In genomic region chr10:37057280-37057679, GRCh38 we compare ENCODE assay signal across 33 cellular contexts.
DNase-seq lines count a peak whose midpoint lies in the region; ATAC-seq, FAIRE-seq and TF ChIP-seq lines count a peak whose summit lies in the region.
"Had no signal": no experiment of that assay in that cellular context is flagged by ENCODE, and none has a peak within 500 bp of the region (broad histone marks: within the 10 kb centered on the region; RNA-seq: fewer than 3 reads in every experiment).

No MANE protein-coding gene starts in this region.

- no peak overlapping the region for H2AFZ ChIP-seq in HepG2 (ENCODE audit: low read length)
- H2AFZ ChIP-seq in PC-9: no peak overlapping the region

- TF ChIP-seq RAD21 in HepG2 (CRISPR knock-in tag; IDR thresholded peaks at IDR 0.05) (no peak), A549 (conservative IDR thresholded peaks at IDR 0.05 in 1 of 2, IDR thresholded peaks at IDR 0.05 in 1 of 2) (no peak)

- H3K27ac ChIP-seq in HepG2 (ENCODE audit: extremely low read length, insufficient read depth, low read length): no peak overlapping the region
- no peak overlapping the region for H3K27ac ChIP-seq in right lobe of liver
- H3K27ac ChIP-seq in 22Rv1: peak overlapping the region; percentile 88
- H3K27ac ChIP-seq in A549: no peak overlapping the region
- no peak overlapping the region for H3K27ac ChIP-seq in small intestine (ENCODE audit: low read depth in 1 of 2, low read length in 1 of 2)
- no peak overlapping the region for H3K27ac ChIP-seq in stomach
- H3K27ac ChIP-seq in PC-9: no peak overlapping the region
- H3K27ac ChIP-seq: BLaER1; BLaER1 treated with 17β-estradiol and CSF1 and Interleukin-3, amounts not matched to agents 10 nM and 100 nM; C4-2B had no signal

- 0% methylated on average over 1 of the region's 1 CpG for WGBS in HepG2 (ENCODE audit: low lambda C conversion rate)
- 0% methylated on average over 1 of the region's 1 CpG for WGBS in right lobe of liver (ENCODE audit: insufficient coverage, low coverage, low lambda C conversion rate, missing lambda C conversion rate)
- WGBS in A549 (ENCODE audit: missing lambda C conversion rate): 38% methylated on average over 1 of the region's 1 CpG
- 5 to 11% (median 10%) methylated on average over 1 of the region's 1 CpG for WGBS in small intestine, 3 donors
- 9 to 20% (median 19%) methylated on average over 1 of the region's 1 CpG for WGBS in stomach, 5 donors

- ATAC-seq in HepG2 (no peak), right lobe of liver (no peak), A549 (no peak)
- ATAC-seq: CD8-positive, alpha-beta T cell had no signal

- intact Hi-C loops in HepG2 (cut with micrococcal nuclease; ENCODE audit: unreplicated experiment) (no loop called here), right lobe of liver (cut with DNase I) (no loop called here), stomach (cut with DNase I; ENCODE audit: low total_unique reads) (no loop called here), PC-9 (cut with micrococcal nuclease; ENCODE audit: unreplicated experiment) (no loop called here)

- TF ChIP-seq EP300 in HepG2 (IDR thresholded peaks at IDR 0.05; ENCODE audit: low read depth in 2 of 2, low read length in 2 of 2) (no peak), HepG2 (CRISPR knock-in tag; IDR thresholded peaks at IDR 0.05; ENCODE audit: borderline replicate concordance) (no peak), A549 (IDR thresholded peaks at IDR 0.05) (no peak), stomach (IDR thresholded peaks at IDR 0.05) (no peak)

- H3K4me3 ChIP-seq in HepG2 (replicated peaks in 1 of 3; ENCODE audit: insufficient read depth in 1 of 3, low read depth in 2 of 3, low read length in 3 of 3) (no peak overlapping the region), right lobe of liver (no peak overlapping the region), A549 (no peak overlapping the region), small intestine (ENCODE audit: low read depth in 1 of 2, low read length in 2 of 2) (no peak overlapping the region), stomach (no peak overlapping the region), PC-9 (no peak overlapping the region)
- H3K4me3 ChIP-seq: BLaER1; BLaER1 treated with 17β-estradiol and CSF1 and Interleukin-3, amounts not matched to agents 10 nM and 100 nM had no signal

- POLR2A ChIA-PET in HepG2 (lab: Yijun Ruan, JAX): no interaction called here
- POLR2A ChIA-PET in A549 (lab: Yijun Ruan, JAX): no interaction called here
- POLR2A ChIA-PET in PC-9 (lab: Charles Lee; ENCODE audit: unreplicated experiment): no interaction called here

- no peaks in the 10 kb centered on the region for H3K9me2 ChIP-seq in PC-9 (ENCODE audit: insufficient read depth)

- DNase-seq in HepG2 (ENCODE audit: low spot score): no peak
- no peak for DNase-seq in right lobe of liver
- no peak for DNase-seq in A549 (ENCODE audit: low read depth in 1 of 2, low spot score in 1 of 2)
- peak; percentile 27 for DNase-seq in small intestine
- DNase-seq in stomach: no peak
- DNase-seq in NCI-H1048 (lab: John Stamatoyannopoulos, UW): no peak
- no peak for DNase-seq in PC-9
- DNase-seq: 8988T; ACHN; AML-193; BE2C; C1 segment of cervical spinal cord; Caco-2; Calu3; CD4-positive, alpha-beta memory T cell; CD4-positive, alpha-beta T cell; CD4-positive, CD25-positive, alpha-beta regulatory T cell; CD8-positive, alpha-beta memory T cell; CD8-positive, alpha-beta T cell; COR-L47; DMS 273 treated with DMSO at 0.1 percent for 48 hours; DMS153; DMS53; DMS79; DMS79 treated with DMSO at 0.1 percent for 48 hours; DND-41; EL had no signal

- TF ChIP-seq POLR2A in HepG2 (IDR thresholded peaks at IDR 0.05; ENCODE audit: insufficient read depth in 1 of 2, low read depth in 2 of 2, low read length in 2 of 2) (no peak), right lobe of liver (IDR thresholded peaks at IDR 0.05) (no peak), A549 (IDR thresholded peaks at IDR 0.05; ENCODE audit: low read length) (no peak), stomach (IDR thresholded peaks at IDR 0.05) (no peak)

- H3K4me1 ChIP-seq in HepG2 (ENCODE audit: insufficient read depth, low read length): no peaks in the 10 kb centered on the region
- no peaks in the 10 kb centered on the region for H3K4me1 ChIP-seq in right lobe of liver
- peaks cover 11% of the 10 kb centered on the region; the same call in 2 of the 3 replicates for H3K4me1 ChIP-seq in A549
- no peaks in the 10 kb centered on the region for H3K4me1 ChIP-seq in small intestine (ENCODE audit: control insufficient read depth in 2 of 2, insufficient read depth in 1 of 2, low read depth in 1 of 2, low read length in 1 of 2)
- no peaks in the 10 kb centered on the region for H3K4me1 ChIP-seq in stomach
- no peaks in the 10 kb centered on the region for H3K4me1 ChIP-seq in PC-9 (replicated peaks; ENCODE audit: insufficient read depth)
- H3K4me1 ChIP-seq: BE2C; BLaER1; BLaER1 treated with 17β-estradiol and CSF1 and Interleukin-3, amounts not matched to agents 10 nM and 100 nM; Caco-2 had no signal

- H3K9ac ChIP-seq in HepG2 (ENCODE audit: insufficient read depth, low read depth, low read length): no peak overlapping the region
- H3K9ac ChIP-seq: BLaER1; BLaER1 treated with 17β-estradiol and CSF1 and Interleukin-3, amounts not matched to agents 10 nM and 100 nM had no signal

- FAIRE-seq in HepG2 (lab: Jason Lieb, UNC) (no peak), A549 (lab: Jason Lieb, UNC) (peak; percentile 43), small intestine (lab: Jason Lieb, UNC) (no peak)
- FAIRE-seq: A204.1, D721Med had no signal

- no peaks in the 10 kb centered on the region for H3K36me3 ChIP-seq in HepG2 (replicated peaks in 1 of 2; ENCODE audit: control insufficient read depth in 1 of 2, insufficient read depth in 2 of 2, low read length in 2 of 2)
- H3K36me3 ChIP-seq in right lobe of liver: no peaks in the 10 kb centered on the region
- no peaks in the 10 kb centered on the region for H3K36me3 ChIP-seq in small intestine (ENCODE audit: control insufficient read depth in 2 of 2, insufficient read depth in 2 of 2, low read length in 2 of 2)
- H3K36me3 ChIP-seq in stomach: no peaks in the 10 kb centered on the region
- no peaks in the 10 kb centered on the region for H3K36me3 ChIP-seq in PC-9 (ENCODE audit: low read depth)
- H3K36me3 ChIP-seq: BE2C; BLaER1; BLaER1 treated with 17β-estradiol and CSF1 and Interleukin-3, amounts not matched to agents 10 nM and 100 nM had no signal

- no peak overlapping the region for H3K4me2 ChIP-seq in HepG2 (ENCODE audit: low read depth, low read length)
- H3K4me2 ChIP-seq in A549: no peak overlapping the region
- H3K4me2 ChIP-seq in PC-9: no peak overlapping the region
- H3K4me2 ChIP-seq: BLaER1; BLaER1 treated with 17β-estradiol and CSF1 and Interleukin-3, amounts not matched to agents 10 nM and 100 nM had no signal

- no peaks in the 10 kb centered on the region for H3F3A ChIP-seq in PC-9 (ENCODE audit: insufficient read depth, low read depth)

- CTCF ChIA-PET in HepG2 (lab: Yijun Ruan, JAX; ENCODE audit: low intra/inter-chr PET ratio, low total read pairs) (no interaction called here), A549 (lab: Yijun Ruan, JAX) (no interaction called here), PC-9 (lab: Charles Lee) (no interaction called here)

- TF ChIP-seq CTCF in HepG2 (CRISPR knock-in tag; IDR thresholded peaks at IDR 0.05): no peak
- TF ChIP-seq CTCF in right lobe of liver (IDR thresholded peaks at IDR 0.05): no peak
- TF ChIP-seq CTCF in 22Rv1 (IDR thresholded peaks at IDR 0.05): no peak
- no peak for TF ChIP-seq CTCF in A549 (IDR thresholded peaks at IDR 0.05)
- TF ChIP-seq CTCF in stomach (IDR thresholded peaks at IDR 0.05): no peak
- TF ChIP-seq CTCF in PC-9 (conservative IDR thresholded peaks at IDR 0.05): no peak

- H3K27me3 ChIP-seq in HepG2 (ENCODE audit: control insufficient read depth in 1 of 2, insufficient read depth in 2 of 2, low read length in 2 of 2) (no peaks in the 10 kb centered on the region; a peak in 1 of 5 replicates), right lobe of liver (no peaks in the 10 kb centered on the region), small intestine (ENCODE audit: control insufficient read depth in 2 of 2, insufficient read depth in 2 of 2, low read length in 2 of 2) (no peaks in the 10 kb centered on the region), stomach (no peaks in the 10 kb centered on the region), PC-9 (ENCODE audit: insufficient read depth, low read depth) (no peaks in the 10 kb centered on the region)
- H3K27me3 ChIP-seq: BE2C; BLaER1; BLaER1 treated with 17β-estradiol and CSF1 and Interleukin-3, amounts not matched to agents 10 nM and 100 nM had no signal

- H3K9me3 ChIP-seq in HepG2 (ENCODE audit: low read length) (no peaks in the 10 kb centered on the region), right lobe of liver (no peaks in the 10 kb centered on the region), A549 (no peaks in the 10 kb centered on the region), small intestine (ENCODE audit: control insufficient read depth, low read depth) (no peaks in the 10 kb centered on the region), stomach (peaks cover 0 to 6% (median 0%) of the 10 kb centered on the region in 4 donors), PC-9 (ENCODE audit: insufficient read depth, low read depth) (no peaks in the 10 kb centered on the region)
- H3K9me3 ChIP-seq: BE2C; BLaER1; BLaER1 treated with 17β-estradiol and CSF1 and Interleukin-3, amounts not matched to agents 10 nM and 100 nM; Caco-2 had no signal

- H4K20me1 ChIP-seq in HepG2 (ENCODE audit: insufficient read depth, low read length) (no peaks in the 10 kb centered on the region), PC-9 (ENCODE audit: insufficient read depth) (no peaks in the 10 kb centered on the region)
- H4K20me1 ChIP-seq: BLaER1; BLaER1 treated with 17β-estradiol and CSF1 and Interleukin-3, amounts not matched to agents 10 nM and 100 nM had no signal

- H3K79me2 ChIP-seq in HepG2 (ENCODE audit: insufficient read depth, low read length) (no peaks in the 10 kb centered on the region), PC-9 (ENCODE audit: low read depth) (no peaks in the 10 kb centered on the region)

- BruUV-seq in HepG2 (replicated peaks; lab: Mats Ljungman, UMichigan) (no TSS peak), PC-9 (replicated peaks; lab: Mats Ljungman, UMichigan) (no TSS peak)

- in situ Hi-C loops in HepG2 (cut with HindIII; ENCODE audit: extremely low pct_ligation_motif_present, low pct_unique_long_range_greater_than_20kb): no loop called here

TF ChIP-seq in HepG2, 621 proteins besides CTCF, POLR2A, EP300 and RAD21 (continues in another document):
- TF ChIP-seq ZNF556 (CRISPR knock-in tag; IDR thresholded peaks at IDR 0.05; ENCODE audit: borderline replicate concordance): no peak

TF ChIP-seq in A549, 52 proteins besides CTCF, POLR2A, EP300 and RAD21 (continues in another document):
- no peak for TF ChIP-seq NR3C1 (IDR thresholded peaks at IDR 0.05)
- TF ChIP-seq, protein P1, sequence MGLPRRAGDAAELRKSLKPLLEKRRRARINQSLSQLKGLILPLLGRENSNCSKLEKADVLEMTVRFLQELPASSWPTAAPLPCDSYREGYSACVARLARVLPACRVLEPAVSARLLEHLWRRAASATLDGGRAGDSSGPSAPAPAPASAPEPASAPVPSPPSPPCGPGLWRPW (IDR thresholded peaks at IDR 0.05): no peak
